In genomic region chr1:230713915-230714764, GRCh38 we compare ENCODE assay signal across 8 cellular contexts. TPM values are rescaled to one million over a fixed set of nuclear protein-coding genes. Genes with fewer than 3 reads are reported as not detected.
DNase-seq lines count a peak whose midpoint lies in the region; ATAC-seq lines count a peak whose summit lies in the region.

Gene AGT, minus strand, starts transcription at chr1:230714122. Its CDS starts 3,299 bp downstream, at chr1:230710823.

- intact Hi-C loops in head of caudate nucleus (cut with DNase I): loop anchor here (5.0 kb wide), 2 partner anchors 38 to 72 kb away; partner anchors contain the start of gene COG2

- no peak within 1 kb of the TSS for H3K27ac ChIP-seq in SJCRH30
- H3K27ac ChIP-seq in rectal smooth muscle tissue (ENCODE audit: low read depth, low read length): no peak within 1 kb of the TSS

- ATAC-seq in GM18868 (IDR thresholded peaks at IDR 0.05; ENCODE audit: unreplicated experiment): no peak
- ATAC-seq in activated CD4-positive, CD25-positive, alpha-beta regulatory T cell treated with anti-CD3 and anti-CD28 coated beads, Interleukin-2, amount 50 U/mL, for 24 hours: no peak

- H3K27me3 ChIP-seq in SJCRH30 (no peaks in the 10 kb centered on the region), rectal smooth muscle tissue (ENCODE audit: control insufficient read depth, insufficient read depth, low read length) (no peaks in the 10 kb centered on the region)

- H3K4me1 ChIP-seq in SJCRH30 (peaks cover 8% of the 10 kb centered on the region; the same call in 1 of the 2 replicates), rectal smooth muscle tissue (ENCODE audit: control insufficient read depth, insufficient read depth, low read length) (peaks cover 7% of the 10 kb centered on the region)

- H3K4me3 ChIP-seq in SJCRH30 (peak within 1 kb of the TSS; percentile 26), rectal smooth muscle tissue (ENCODE audit: low read length) (peak within 1 kb of the TSS; percentile 8)

- no peak within 1 kb of the TSS for H3K9ac ChIP-seq in rectal smooth muscle tissue (ENCODE audit: low read length)

- DNase-seq in ELF-1 (ENCODE audit: low read depth, low spot score): peak; percentile 23
- peak; percentile 65 to 74 for DNase-seq in SJCRH30
- DNase-seq in head of caudate nucleus: peak; percentile 48 to 93 (median 82)
- no peak for DNase-seq in activated CD8-positive, alpha-beta memory T cell treated with anti-CD3 and anti-CD28 coated beads, Interleukin-2, amount 50 U/mL, for 4 hours
- no peak for DNase-seq in NCI-H2081 (lab: John Stamatoyannopoulos, UW)

- no peaks in the 10 kb centered on the region for H3K9me3 ChIP-seq in SJCRH30 (replicated peaks)

- no peaks in the 10 kb centered on the region for H3K36me3 ChIP-seq in SJCRH30
- no peaks in the 10 kb centered on the region for H3K36me3 ChIP-seq in rectal smooth muscle tissue (ENCODE audit: control insufficient read depth, insufficient read depth, low read length)

RNA-seq across cellular contexts. Expression of gene AGT, which starts in this region (rescaled TPM):
- 1.6 and 1.8 TPM in 2 replicates for total RNA-seq in SJCRH30 (2014; rRNA removed; shearing (Covaris generic))

Comparison
In these comparisons a context has a peak if more than half of its experiments do, and no peak if none do; other contexts are left out.
1. DNase-seq: peak in ELF-1 (single experiment), SJCRH30 (2 of 2) and head of caudate nucleus (42 of 42); none in activated CD8-positive, alpha-beta memory T cell treated with anti-CD3 and anti-CD28 coated beads, Interleukin-2, amount 50 U/mL, for 4 hours (single experiment) and NCI-H2081 (0 of 2).